8 cellular contexts compared by ENCODE assay signal in the genomic region with DNA sequence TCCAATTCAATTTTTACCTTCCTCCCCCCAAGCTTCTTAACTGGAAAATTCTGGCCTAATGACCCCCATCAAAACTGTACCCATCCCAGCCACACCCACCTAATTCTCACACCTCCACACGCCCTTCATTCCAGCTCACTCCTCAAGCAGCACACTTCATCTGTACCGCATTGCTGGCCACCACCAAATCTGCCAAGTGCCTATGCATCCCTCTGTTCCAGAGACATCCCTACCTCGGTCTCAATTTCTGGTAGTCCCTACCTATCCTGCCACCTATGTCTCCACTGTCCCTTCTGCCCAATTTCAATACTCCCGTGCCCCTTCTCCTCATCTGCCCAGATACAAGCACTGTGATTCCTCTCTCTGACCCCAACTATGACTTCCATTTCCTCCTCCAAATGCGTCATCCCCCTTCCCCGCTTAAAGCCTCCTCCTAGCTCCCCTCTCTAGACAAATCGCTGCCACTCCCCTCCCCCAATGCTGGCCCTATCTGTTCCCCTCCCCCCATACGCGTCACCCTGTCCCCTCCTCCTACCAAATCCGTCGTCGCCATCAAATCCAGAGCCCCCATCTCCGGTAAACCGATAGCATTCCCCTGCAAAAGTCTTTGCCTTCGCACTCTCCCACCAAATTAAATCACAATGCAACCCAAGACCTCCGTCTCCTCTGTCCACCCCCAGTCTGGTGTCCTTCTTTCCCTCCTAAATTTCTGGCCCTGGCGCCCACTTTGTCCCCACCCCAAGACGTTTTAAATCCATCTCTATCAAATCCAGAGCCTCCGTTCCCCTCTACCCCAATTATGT. TPM values are rescaled to one million over a fixed set of nuclear protein-coding genes. Genes with fewer than 3 reads are reported as not detected.
DNase-seq lines count a peak whose midpoint lies in the region; ATAC-seq, FAIRE-seq and TF ChIP-seq lines count a peak whose summit lies in the region.

No MANE protein-coding gene starts in this region.

- H2BK15ac ChIP-seq in mesendoderm (replicated peaks; ENCODE audit: low read depth): no peak overlapping the region

- no peak overlapping the region for H4K5ac ChIP-seq in mesendoderm (ENCODE audit: low read length)

- WGBS in mesendoderm (ENCODE audit: extremely low coverage, insufficient coverage, low lambda C conversion rate): no CpG with 5 or more reads among the region's 19 CpGs

- peak; percentile 31 for FAIRE-seq in HTR-8/SVneo (lab: Jason Lieb, UNC)

- no peak for ATAC-seq in HG02973 (IDR thresholded peaks at IDR 0.05; ENCODE audit: unreplicated experiment)

- peak overlapping the region; percentile 29 for H3K4ac ChIP-seq in mesendoderm (ENCODE audit: low read depth, low read length)

- peak overlapping the region; percentile 79 for H3K4me3 ChIP-seq in WI38 (ENCODE audit: low read depth, low read length)
- peak overlapping the region; percentile 99 for H3K4me3 ChIP-seq in mesendoderm (ENCODE audit: low read length)

- no peak for TF ChIP-seq CTCF in WI38 (IDR thresholded peaks at IDR 0.05; ENCODE audit: low read depth, low read length)

- peak overlapping the region; percentile 100 for H3K9ac ChIP-seq in mesendoderm (ENCODE audit: low read length)

- no peak overlapping the region for H2BK120ac ChIP-seq in mesendoderm (ENCODE audit: low read depth, low read length)

- H3K27ac ChIP-seq in mesendoderm (ENCODE audit: low read depth, low read length): peak overlapping the region; percentile 45

- H3K23ac ChIP-seq in mesendoderm (ENCODE audit: low read length): no peak overlapping the region

- H3K4me2 ChIP-seq in mesendoderm (ENCODE audit: low read length): peak overlapping the region; percentile 45

- no peaks in the 10 kb centered on the region for H3K27me3 ChIP-seq in mesendoderm (ENCODE audit: insufficient read depth, low read length, poor library complexity)

- peak overlapping the region; percentile 2 for H2AK5ac ChIP-seq in mesendoderm (ENCODE audit: low read length)

- peak overlapping the region; percentile 23 for H2BK5ac ChIP-seq in mesendoderm (ENCODE audit: low read length)

- DNase-seq in AG20443 (ENCODE audit: low spot score) (peak; percentile 71), HTR-8/SVneo (ENCODE audit: insufficient read length, low spot score) (peak; percentile 71), ecto neural progenitor cell (ENCODE audit: low spot score) (peak; percentile 63), mesendoderm (peak; percentile 92), NCI-H774 (lab: John Stamatoyannopoulos, UW) (no peak)
- peak; percentile 30 to 72 for DNase-seq in stimulated activated CD8-positive, alpha-beta memory T cell treated with anti-CD3 and anti-CD28 coated beads, Interleukin-7, amount 100 ng/mL, for 48 hours (ENCODE audit: extremely low read depth in 1 of 2, low read depth in 1 of 2)

- peaks cover 26% of the 10 kb centered on the region for H3K79me1 ChIP-seq in mesendoderm (ENCODE audit: low read length)

- H3K36me3 ChIP-seq in mesendoderm (ENCODE audit: control insufficient read depth, insufficient read depth, low read length): peaks cover 1% of the 10 kb centered on the region

- H3K4me1 ChIP-seq in mesendoderm (ENCODE audit: control insufficient read depth, low read depth, low read length): peaks cover 22% of the 10 kb centered on the region

- no peak overlapping the region for H4K8ac ChIP-seq in mesendoderm (ENCODE audit: low read depth, low read length)

- peak overlapping the region; percentile 100 for H3K56ac ChIP-seq in mesendoderm (ENCODE audit: low read length)

- H3K18ac ChIP-seq in mesendoderm (ENCODE audit: low read length): peak overlapping the region; percentile 43

- peaks cover 59% of the 10 kb centered on the region for H3K79me2 ChIP-seq in mesendoderm (ENCODE audit: control insufficient read depth, insufficient read depth, low read length)

RNA-seq across cellular contexts. Expression of a gene that starts 1.2 kb away (rescaled TPM):
- 117 TPM for polyA plus RNA-seq in mesendoderm (2013, experiment 1 of 2)
- polyA plus RNA-seq in mesendoderm (2013, experiment 2 of 2): 118 TPM

RNA-seq across cellular contexts. Expression of a gene that starts 20.7 kb away (rescaled TPM):
- polyA plus RNA-seq in mesendoderm (2013, experiment 1 of 2): 0.18 TPM
- polyA plus RNA-seq in mesendoderm (2013, experiment 2 of 2): 0.20 TPM

RNA-seq across cellular contexts. Expression of a gene that starts 30.2 kb away (rescaled TPM):
- polyA plus RNA-seq in mesendoderm (2013, experiment 1 of 2): not detected
- not detected for polyA plus RNA-seq in mesendoderm (2013, experiment 2 of 2)
